ENCODE assay signal across 10 cellular contexts in the genomic region with DNA sequence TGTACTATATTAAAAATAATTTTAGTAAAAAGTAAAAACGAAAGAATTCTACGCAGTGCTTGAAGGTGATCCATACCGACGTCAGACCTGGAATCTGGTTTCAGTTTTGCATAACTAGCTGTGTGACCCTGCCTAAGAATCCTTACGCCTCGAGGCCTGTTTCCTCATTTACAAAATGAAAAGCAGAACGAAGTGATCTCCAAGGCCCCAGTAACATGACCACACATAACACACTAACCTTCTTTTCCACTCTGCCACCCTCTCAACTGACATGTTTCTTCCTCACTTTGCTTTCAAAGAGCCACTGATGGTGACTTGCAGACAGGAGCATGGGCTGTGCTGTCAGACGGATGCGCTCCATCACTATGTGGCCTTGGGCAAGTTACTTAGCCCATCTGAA. TPM values are rescaled to one million over a fixed set of nuclear protein-coding genes. Genes with fewer than 3 reads are reported as not detected.
DNase-seq lines count a peak whose midpoint lies in the region.
"Had no signal": no experiment of that assay in that cellular context is flagged by ENCODE, and none has a peak within 500 bp of the region (broad histone marks: within the 10 kb centered on the region; RNA-seq: fewer than 3 reads in every experiment).

No MANE protein-coding gene starts in this region.

- peak overlapping the region; percentile 16 for H3K4me3 Mint-ChIP-seq in activated CD4-positive, alpha-beta T cell treated with anti-CD3 and anti-CD28 coated beads, Interleukin-2, amount 10 ng/mL, durations not matched to agents 24 days and 14 days

- intact Hi-C loops in activated CD4-positive, alpha-beta T cell treated with anti-CD3 and anti-CD28 coated beads, Interleukin-2, amount 10 ng/mL, durations not matched to agents 24 days and 14 days (cut with micrococcal nuclease) = loop anchor here (10.0 kb wide), 1 partner anchor 1060 kb away; the partner anchor contains the start of gene MEX3B

- DNase-seq in activated CD4-positive, alpha-beta T cell treated with anti-CD3 and anti-CD28 coated beads, Interleukin-2, amount 10 ng/mL, durations not matched to agents 24 days and 14 days = no peak
- no peak for DNase-seq in activated CD4-positive, alpha-beta T cell treated with anti-CD3 and anti-CD28 coated beads, Interleukin-2, amount 50 U/mL, for 4 hours
- DNase-seq in NOMO-1 treated with dmso at 0.1 percent for 144 hours (lab: John Stamatoyannopoulos, UW; ENCODE audit: unreplicated experiment) (peak; percentile 84), dedifferentiated amniotic fluid mesenchymal stem cell (ENCODE audit: extremely low spot score) (peak; percentile 34), hepatic stellate cell (ENCODE audit: low spot score) (no peak), DMS53 treated with DMSO at 0.1 percent for 48 hours (lab: John Stamatoyannopoulos, UW; ENCODE audit: unreplicated experiment) (no peak)
- no peak for DNase-seq in activated CD8-positive, alpha-beta memory T cell treated with anti-CD3 and anti-CD28 coated beads, Interleukin-2, amount 50 U/mL, for 4 hours
- DNase-seq: PC-3; stimulated activated naive CD4-positive, alpha-beta T cell treated with Interleukin-2 at 50 U/mL for 16 hours had no signal

- H3K9me3 Mint-ChIP-seq in activated CD4-positive, alpha-beta T cell treated with anti-CD3 and anti-CD28 coated beads, Interleukin-2, amount 10 ng/mL, durations not matched to agents 24 days and 14 days = no peaks in the 10 kb centered on the region

- H3K4me3 ChIP-seq in skin epidermis = no peak overlapping the region

- peak overlapping the region in 11 of 21 experiments; percentile 3 to 77 (median 49) for H3K27ac ChIP-seq in skin epidermis

- no peaks in the 10 kb centered on the region for H3K27me3 Mint-ChIP-seq in activated CD4-positive, alpha-beta T cell treated with anti-CD3 and anti-CD28 coated beads, Interleukin-2, amount 10 ng/mL, durations not matched to agents 24 days and 14 days

- peak overlapping the region; percentile 9 for H3K27ac Mint-ChIP-seq in activated CD4-positive, alpha-beta T cell treated with anti-CD3 and anti-CD28 coated beads, Interleukin-2, amount 10 ng/mL, durations not matched to agents 24 days and 14 days

- peaks cover 47% of the 10 kb centered on the region for H3K4me1 Mint-ChIP-seq in activated CD4-positive, alpha-beta T cell treated with anti-CD3 and anti-CD28 coated beads, Interleukin-2, amount 10 ng/mL, durations not matched to agents 24 days and 14 days

- H3K36me3 Mint-ChIP-seq in activated CD4-positive, alpha-beta T cell treated with anti-CD3 and anti-CD28 coated beads, Interleukin-2, amount 10 ng/mL, durations not matched to agents 24 days and 14 days (ENCODE audit: low read depth) = peaks cover 52% of the 10 kb centered on the region

RNA-seq across cellular contexts. Expression of gene MESD, which starts 4.8 kb away (rescaled TPM):
- 27.1 and 27.6 TPM in 2 replicates for total RNA-seq in activated CD4-positive, alpha-beta T cell treated with anti-CD3 and anti-CD28 coated beads, Interleukin-2, amount 10 ng/mL, durations not matched to agents 24 days and 14 days

RNA-seq across cellular contexts. Expression of gene TLNRD1, which starts 15.9 kb away (rescaled TPM):
- total RNA-seq in activated CD4-positive, alpha-beta T cell treated with anti-CD3 and anti-CD28 coated beads, Interleukin-2, amount 10 ng/mL, durations not matched to agents 24 days and 14 days = 25.6 and 25.8 TPM in 2 replicates

Comparison
In these comparisons a context has a peak if more than half of its experiments do, and no peak if none do; other contexts are left out.
1. DNase-seq: peak in NOMO-1 treated with dmso at 0.1 percent for 144 hours (single experiment) and dedifferentiated amniotic fluid mesenchymal stem cell (single experiment); none in activated CD4-positive, alpha-beta T cell treated with anti-CD3 and anti-CD28 coated beads, Interleukin-2, amount 10 ng/mL, durations not matched to agents 24 days and 14 days (single experiment), activated CD4-positive, alpha-beta T cell treated with anti-CD3 and anti-CD28 coated beads, Interleukin-2, amount 50 U/mL, for 4 hours (0 of 2), hepatic stellate cell (single experiment), DMS53 treated with DMSO at 0.1 percent for 48 hours (single experiment) and activated CD8-positive, alpha-beta memory T cell treated with anti-CD3 and anti-CD28 coated beads, Interleukin-2, amount 50 U/mL, for 4 hours (single experiment).